16 cellular contexts compared by ENCODE assay signal in the genomic region with DNA sequence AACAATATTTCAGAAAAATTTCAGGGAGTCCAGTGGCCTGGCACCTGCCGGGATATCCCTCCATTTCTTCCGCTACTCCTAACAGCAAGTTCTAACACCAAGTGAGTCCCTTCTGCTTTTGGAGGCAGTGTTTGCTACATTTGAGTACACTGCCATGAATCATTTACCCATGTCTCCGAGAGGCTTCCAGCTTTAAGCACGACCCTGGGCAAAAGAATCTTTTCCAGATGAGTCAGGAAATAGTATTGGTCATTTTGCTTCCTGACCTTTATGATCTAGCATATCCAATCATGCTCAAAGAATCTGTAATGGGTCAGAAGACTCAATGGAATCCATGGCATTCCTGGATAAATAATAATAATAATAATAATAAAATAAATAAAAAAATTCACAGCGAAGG.
DNase-seq lines count a peak whose midpoint lies in the region; ATAC-seq lines count a peak whose summit lies in the region.
"Had no signal": no experiment of that assay in that cellular context is flagged by ENCODE, and none has a peak within 500 bp of the region (broad histone marks: within the 10 kb centered on the region; RNA-seq: fewer than 3 reads in every experiment).

No MANE protein-coding gene starts in this region.

- H3K4me1 ChIP-seq in mesodermal cell (ENCODE audit: control insufficient read depth, insufficient read depth, low read length, poor library complexity, severe bottlenecking), result peaks cover 17% of the 10 kb centered on the region
- H3K4me1 ChIP-seq: right atrium auricular region, upper lobe of left lung had no signal

- 70 to 71% methylated on average over 1 to 2 of the region's 5 CpGs for WGBS in mesodermal cell (ENCODE audit: insufficient coverage in 2 of 2), 2 experiments

- ATAC-seq in GM18870 (IDR thresholded peaks at IDR 0.05; ENCODE audit: unreplicated experiment), result no peak
- ATAC-seq: CD8-positive, alpha-beta T cell; T-cell had no signal

- H3K4me3 ChIP-seq in mesodermal cell (ENCODE audit: extremely low read depth, insufficient read depth, low read length, poor library complexity, severe bottlenecking), result no peak overlapping the region
- H3K4me3 ChIP-seq: right atrium auricular region, upper lobe of left lung had no signal

- H3K36me3 ChIP-seq in mesodermal cell (ENCODE audit: control insufficient read depth, insufficient read depth, low read length), result no peaks in the 10 kb centered on the region
- H3K36me3 ChIP-seq: right atrium auricular region, upper lobe of left lung had no signal

- H3K9me3 ChIP-seq in mesodermal cell (ENCODE audit: control insufficient read depth, low read length), result no peaks in the 10 kb centered on the region
- H3K9me3 ChIP-seq: right atrium auricular region, upper lobe of left lung had no signal

- DNase-seq in AG20443 (ENCODE audit: low spot score) (peak; percentile 81), NCI-H460 (ENCODE audit: extremely low read depth, low read depth) (peak; percentile 5), dedifferentiated amniotic fluid mesenchymal stem cell (ENCODE audit: extremely low spot score) (peak; percentile 81), hippocampal formation (lab: John Stamatoyannopoulos, UW) (no peak)
- DNase-seq in activated CD4-positive, alpha-beta T cell treated with anti-CD3 and anti-CD28 coated beads, Interleukin-2, amount 50 U/mL, for 48 hours, result no peak
- DNase-seq in activated CD4-positive, CD25-positive, alpha-beta regulatory T cell treated with anti-CD3 and anti-CD28 coated beads, Interleukin-2, amount 50 U/mL, for 72 hours, result no peak
- DNase-seq: activated CD4-positive, alpha-beta T cell treated with anti-CD3 and anti-CD28 coated beads, Interleukin-2, amount 50 U/mL, for 4 hours; CD8-positive, alpha-beta T cell; cortex of kidney; NCI-H1092 treated with DMSO at 0.1 percent for 48 hours; NCI-H774; T-cell; upper lobe of left lung had no signal

- H3K27ac ChIP-seq in mesodermal cell (ENCODE audit: low read depth, low read length, severe bottlenecking), result peak overlapping the region; percentile 81
- H3K27ac ChIP-seq: right atrium auricular region, upper lobe of left lung had no signal

Comparison
In these comparisons a context has a peak if more than half of its experiments do, and no peak if none do; other contexts are left out.
1. DNase-seq: peak in AG20443 (single experiment), NCI-H460 (single experiment) and dedifferentiated amniotic fluid mesenchymal stem cell (single experiment); none in activated CD4-positive, alpha-beta T cell treated with anti-CD3 and anti-CD28 coated beads, Interleukin-2, amount 50 U/mL, for 48 hours (0 of 2), activated CD4-positive, CD25-positive, alpha-beta regulatory T cell treated with anti-CD3 and anti-CD28 coated beads, Interleukin-2, amount 50 U/mL, for 72 hours (single experiment) and hippocampal formation (0 of 2).